Comparison of ENCODE assay signal across 1 cellular context in genomic region chr20:56360133-56360898, GRCh38.
A peak's percentile ranks its signal among the peaks of the same experiment; 100 is the strongest.
TF ChIP-seq lines count a peak whose summit lies in the region.

No MANE protein-coding gene starts in this region.

TF ChIP-seq in HepG2, 621 proteins besides CTCF, POLR2A, EP300 and RAD21 (continued from another document and continues in another):
- TF ChIP-seq HNF1A (IDR thresholded peaks at IDR 0.05; ENCODE audit: low read depth) (no peak), HNF1A (CRISPR knock-in tag; IDR thresholded peaks at IDR 0.05; ENCODE audit: borderline replicate concordance) (0 out of 2 replicates have a peak, but pooled peaks have one; percentile 21), MED8 (CRISPR knock-in tag; IDR thresholded peaks at IDR 0.05; ENCODE audit: insufficient replicate concordance) (no peak), ZNF597 (CRISPR knock-in tag; IDR thresholded peaks at IDR 0.05) (no peak), NR0B2 (CRISPR knock-in tag; IDR thresholded peaks at IDR 0.05) (no peak), JUND (CRISPR knock-in tag; IDR thresholded peaks at IDR 0.05) (no peak), IRF1 (CRISPR knock-in tag; IDR thresholded peaks at IDR 0.05; ENCODE audit: low read depth) (no peak), SMARCE1 (IDR thresholded peaks at IDR 0.05; ENCODE audit: borderline replicate concordance) (no peak), ZNF160 (CRISPR knock-in tag; IDR thresholded peaks at IDR 0.05) (no peak), HNRNPH1 (optimal IDR thresholded peaks at IDR 0.05; ENCODE audit: low read depth, low read length) (no peak), CBX5 (CRISPR knock-in tag; IDR thresholded peaks at IDR 0.05; ENCODE audit: borderline replicate concordance) (peak; percentile 73; the same call in 1 of the 2 replicates), MIXL1 (CRISPR knock-in tag; IDR thresholded peaks at IDR 0.05) (peak; percentile 58), SKI (IDR thresholded peaks at IDR 0.05; ENCODE audit: partially characterized antibody) (peak; percentile 52), ETV5 (CRISPR knock-in tag; IDR thresholded peaks at IDR 0.05; ENCODE audit: borderline replicate concordance) (no peak), ZBTB10 (CRISPR knock-in tag; IDR thresholded peaks at IDR 0.05; ENCODE audit: borderline replicate concordance) (no peak), ZNF274 (CRISPR knock-in tag; IDR thresholded peaks at IDR 0.05) (no peak), KDM4B (CRISPR knock-in tag; IDR thresholded peaks at IDR 0.05) (no peak; the same call in none of the 2 replicates), ZNF839 (CRISPR knock-in tag; IDR thresholded peaks at IDR 0.05; ENCODE audit: borderline replicate concordance) (no peak), ZNF318 (CRISPR knock-in tag; IDR thresholded peaks at IDR 0.05) (no peak), PRDM4 (CRISPR knock-in tag; IDR thresholded peaks at IDR 0.05; ENCODE audit: borderline replicate concordance) (no peak), ZNF276 (CRISPR knock-in tag; IDR thresholded peaks at IDR 0.05; ENCODE audit: low read depth) (0 out of 2 replicates have a peak, but pooled peaks have one; percentile 69), TRAFD1 (CRISPR knock-in tag; IDR thresholded peaks at IDR 0.05; ENCODE audit: borderline replicate concordance) (no peak), ARNT2 (CRISPR knock-in tag; IDR thresholded peaks at IDR 0.05; ENCODE audit: low read depth) (no peak), ZMAT3 (CRISPR knock-in tag; conservative IDR thresholded peaks at IDR 0.05) (peak; percentile 18; the same call in 1 of the 2 replicates), HHEX (CRISPR knock-in tag; IDR thresholded peaks at IDR 0.05) (no peak), ZNF235 (CRISPR knock-in tag; IDR thresholded peaks at IDR 0.05; ENCODE audit: borderline replicate concordance) (no peak; the same call in 1 of the 2 replicates), ZNF780A (CRISPR knock-in tag; IDR thresholded peaks at IDR 0.05) (no peak), SSRP1 (CRISPR knock-in tag; IDR thresholded peaks at IDR 0.05) (no peak; the same call in 1 of the 2 replicates), AKAP8 (CRISPR knock-in tag; IDR thresholded peaks at IDR 0.05) (no peak), ZMYM2 (CRISPR knock-in tag; IDR thresholded peaks at IDR 0.05) (peak; percentile 91), ISL2 (CRISPR knock-in tag; IDR thresholded peaks at IDR 0.05) (no peak)
